18 cellular contexts compared by ENCODE assay signal in genomic region chr2:5493256-5493655, GRCh38.
DNase-seq lines count a peak whose midpoint lies in the region; ATAC-seq, FAIRE-seq and TF ChIP-seq lines count a peak whose summit lies in the region.
"Had no signal": no experiment of that assay in that cellular context is flagged by ENCODE, and none has a peak within 500 bp of the region (broad histone marks: within the 10 kb centered on the region; RNA-seq: fewer than 3 reads in every experiment).

No MANE protein-coding gene starts in this region.

- no peak overlapping the region for H3K14ac ChIP-seq in H1 (ENCODE audit: insufficient read length)

- no peak overlapping the region for H4K5ac ChIP-seq in H1 (ENCODE audit: insufficient read length, low read depth, low read length)

- DNase-seq in GM23338 (ENCODE audit: low spot score) (no peak), H1 (ENCODE audit: low read depth in 1 of 2, low spot score in 2 of 2) (no peak), NCI-H1694 (lab: John Stamatoyannopoulos, UW) (no peak), C1 segment of cervical spinal cord (lab: John Stamatoyannopoulos, UW) (no peak)
- DNase-seq in stimulated activated effector memory CD8-positive, alpha-beta T cell treated with anti-CD3 and anti-CD28 coated beads, Interleukin-12 subunit alpha, Interleukin-12 subunit beta, amount 100 ng/mL, for 72 hours (ENCODE audit: low spot score in 2 of 2): no peak
- DNase-seq in CD4-positive, alpha-beta T cell: no peak
- DNase-seq: Calu3; CD4-positive, alpha-beta memory T cell; COR-L47; DMS53; DMS79 treated with DMSO at 0.1 percent for 48 hours; GF-D8; GOT3; H7; HCEC 1CT had no signal

- intact Hi-C loops in CD4-positive, alpha-beta T cell (cut with DNase I, micrococcal nuclease): no loop called here

- H3K4me3 Mint-ChIP-seq in GM23338: no peak overlapping the region
- H3K4me3 Mint-ChIP-seq in stimulated activated effector memory CD8-positive, alpha-beta T cell treated with anti-CD3 and anti-CD28 coated beads, Interleukin-12 subunit alpha, Interleukin-12 subunit beta, amount 100 ng/mL, for 72 hours: no peak overlapping the region
- no peak overlapping the region for H3K4me3 Mint-ChIP-seq in CD4-positive, alpha-beta T cell
- H3K4me3 Mint-ChIP-seq: CD14-positive monocyte; CD4-positive, alpha-beta memory T cell had no signal

- H3K4me3 ChIP-seq in GM23338 (no peak overlapping the region), H1 (ENCODE audit: extremely low read depth in 1 of 4, insufficient read depth in 2 of 4, low read depth in 3 of 4, low read length in 4 of 4) (no peak overlapping the region)

- no peaks in the 10 kb centered on the region for H4K20me1 ChIP-seq in GM23338 (replicated peaks; ENCODE audit: insufficient read depth)
- H4K20me1 ChIP-seq in H1 (replicated peaks in 1 of 2; ENCODE audit: control insufficient read depth in 1 of 2, insufficient read depth in 2 of 2, low read length in 2 of 2): no peaks in the 10 kb centered on the region

- H3K27me3 ChIP-seq in GM23338 (ENCODE audit: insufficient read depth) (no peaks in the 10 kb centered on the region), H1 (replicated peaks in 1 of 4; ENCODE audit: control insufficient read depth in 3 of 4, extremely low read depth in 1 of 4, insufficient read depth in 3 of 4, low read length in 3 of 4) (no peaks in the 10 kb centered on the region)
- H3K27me3 ChIP-seq in CD4-positive, alpha-beta T cell (ENCODE audit: control insufficient read depth, insufficient read depth, low read length): no peaks in the 10 kb centered on the region

- H3K4me2 ChIP-seq in GM23338 (no peak overlapping the region), H1 (ENCODE audit: insufficient read depth in 1 of 2, low read depth in 2 of 2, low read length in 2 of 2) (no peak overlapping the region)

- H3K36me3 Mint-ChIP-seq in GM23338 (ENCODE audit: low read depth): peaks cover 3% of the 10 kb centered on the region
- no peaks in the 10 kb centered on the region for H3K36me3 Mint-ChIP-seq in stimulated activated effector memory CD8-positive, alpha-beta T cell treated with anti-CD3 and anti-CD28 coated beads, Interleukin-12 subunit alpha, Interleukin-12 subunit beta, amount 100 ng/mL, for 72 hours
- H3K36me3 Mint-ChIP-seq in CD4-positive, alpha-beta T cell (ENCODE audit: low read depth): no peaks in the 10 kb centered on the region
- H3K36me3 Mint-ChIP-seq: CD14-positive monocyte; CD4-positive, alpha-beta memory T cell had no signal

- H3K9ac ChIP-seq in H1 (replicated peaks in 1 of 4; ENCODE audit: extremely low read depth in 1 of 4, low read depth in 3 of 4, low read length in 3 of 4): no peak overlapping the region

- peaks cover 2% of the 10 kb centered on the region for H3K27me3 Mint-ChIP-seq in GM23338 (ENCODE audit: insufficient read depth, low read depth, poor library complexity)
- no peaks in the 10 kb centered on the region for H3K27me3 Mint-ChIP-seq in CD4-positive, alpha-beta T cell
- H3K27me3 Mint-ChIP-seq: CD4-positive, alpha-beta memory T cell had no signal

- H3K4me1 Mint-ChIP-seq in GM23338: peaks cover 12% of the 10 kb centered on the region
- no peaks in the 10 kb centered on the region for H3K4me1 Mint-ChIP-seq in stimulated activated effector memory CD8-positive, alpha-beta T cell treated with anti-CD3 and anti-CD28 coated beads, Interleukin-12 subunit alpha, Interleukin-12 subunit beta, amount 100 ng/mL, for 72 hours
- H3K4me1 Mint-ChIP-seq in CD4-positive, alpha-beta T cell (ENCODE audit: low read depth): no peaks in the 10 kb centered on the region
- H3K4me1 Mint-ChIP-seq: CD14-positive monocyte; CD4-positive, alpha-beta memory T cell had no signal

- H3K79me1 ChIP-seq in H1 (ENCODE audit: low read depth, low read length): no peaks in the 10 kb centered on the region

- no peak for FAIRE-seq in H1 (lab: Jason Lieb, UNC)
- FAIRE-seq: GM12891, GM18507 had no signal

- H2BK12ac ChIP-seq in H1 (ENCODE audit: low read depth, low read length): no peak overlapping the region

- POLR2A ChIA-PET in H1 (lab: Charles Lee; ENCODE audit: partially characterized antibody): interaction anchor here (1.8 kb wide), 1 partner anchor 200 kb away, joined by 4 read pairs; the partner anchor contains the start of gene SOX11
- POLR2A ChIA-PET in CD4-positive, alpha-beta T cell (lab: Charles Lee): no interaction called here

- H3K79me2 ChIP-seq in GM23338 (replicated peaks; ENCODE audit: insufficient read depth) (no peaks in the 10 kb centered on the region), H1 (ENCODE audit: control insufficient read depth in 1 of 2, insufficient read depth in 2 of 2, low read length in 2 of 2) (no peaks in the 10 kb centered on the region)

- H3K56ac ChIP-seq in H1 (replicated peaks; ENCODE audit: insufficient read length, low read depth, low read length): no peak overlapping the region

- TF ChIP-seq CTCF in GM23338 (conservative IDR thresholded peaks at IDR 0.05; ENCODE audit: low read depth in 2 of 2) (no peak), H1 (IDR thresholded peaks at IDR 0.05; ENCODE audit: control extremely low read depth in 1 of 3, insufficient read depth in 1 of 3, low read depth in 1 of 3, low read length in 3 of 3) (no peak)
- no peak for TF ChIP-seq CTCF in CD4-positive, alpha-beta T cell (IDR thresholded peaks at IDR 0.05)

- no peak overlapping the region for H4K8ac ChIP-seq in H1 (ENCODE audit: extremely low read depth, insufficient read depth, low read length)

- H3K27ac ChIP-seq in GM23338 (ENCODE audit: low read depth) (no peak overlapping the region), H1 (ENCODE audit: low read depth, low read length) (no peak overlapping the region)
- no peak overlapping the region for H3K27ac ChIP-seq in CD4-positive, alpha-beta T cell (ENCODE audit: low read depth, low read length)

- H3K4me1 ChIP-seq in GM23338 (ENCODE audit: insufficient read depth) (peaks cover 14% of the 10 kb centered on the region), H1 (replicated peaks in 1 of 4; ENCODE audit: control insufficient read depth in 3 of 4, insufficient read depth in 4 of 4, low read length in 3 of 4) (peaks cover 0 to 12% (median 6%) of the 10 kb centered on the region in 4 experiments; a peak in 6 of 7 replicates)

- no peak overlapping the region for H2BK15ac ChIP-seq in H1 (ENCODE audit: low read length)

- H3K4ac ChIP-seq in H1 (replicated peaks; ENCODE audit: insufficient read length, low read depth, low read length): no peak overlapping the region

- H2AFZ ChIP-seq in GM23338 (0 out of 2 replicates have a peak overlapping the region, but pooled peaks have one; percentile 14), H1 (ENCODE audit: low read length) (no peak overlapping the region)

- H2AK5ac ChIP-seq in H1 (ENCODE audit: low read depth, low read length): no peak overlapping the region

- TF ChIP-seq RAD21 in H1 (IDR thresholded peaks at IDR 0.05 in 1 of 2, conservative IDR thresholded peaks at IDR 0.05 in 1 of 2; ENCODE audit: low read depth in 2 of 2, low read length in 2 of 2): no peak

- no peaks in the 10 kb centered on the region for H3K9me3 ChIP-seq in H1 (ENCODE audit: insufficient read depth in 2 of 2, low read depth in 1 of 2, low read length in 1 of 2)
- no peaks in the 10 kb centered on the region for H3K9me3 ChIP-seq in CD4-positive, alpha-beta T cell (ENCODE audit: control insufficient read depth, low read length)

- no peak overlapping the region for H2BK20ac ChIP-seq in H1 (ENCODE audit: low read length)

- H3K18ac ChIP-seq in H1 (ENCODE audit: extremely low read depth, low read length): peak overlapping the region; percentile 48; the same call in 1 of the 2 replicates

- no peaks in the 10 kb centered on the region for H3K23me2 ChIP-seq in H1 (ENCODE audit: low read depth, low read length)

- TF ChIP-seq EP300 in H1 (IDR thresholded peaks at IDR 0.05; ENCODE audit: borderline replicate concordance in 1 of 2, low read depth in 2 of 2, low read length in 2 of 2): no peak

- no peak overlapping the region for H2BK5ac ChIP-seq in H1 (ENCODE audit: low read depth, low read length)

- CTCF ChIA-PET in H1 (lab: Charles Lee; ENCODE audit: partially characterized antibody): no interaction called here
- CTCF ChIA-PET in CD4-positive, alpha-beta T cell (lab: Charles Lee): no interaction called here

- 97% methylated on average over 17 of the region's 17 CpGs; no CpG with 5 or more reads in 1 of the 2 experiments for WGBS in H1 (ENCODE audit: extremely low coverage in 1 of 2, insufficient coverage in 1 of 2, insufficient read length in 1 of 2, insufficient replicate concordance in 2 of 2, low coverage in 1 of 2, low lambda C conversion rate in 2 of 2, missing lambda C conversion rate in 1 of 2), 2 experiments

- H3K27ac Mint-ChIP-seq in GM23338: no peak overlapping the region
- H3K27ac Mint-ChIP-seq in stimulated activated effector memory CD8-positive, alpha-beta T cell treated with anti-CD3 and anti-CD28 coated beads, Interleukin-12 subunit alpha, Interleukin-12 subunit beta, amount 100 ng/mL, for 72 hours: no peak overlapping the region
- H3K27ac Mint-ChIP-seq in CD4-positive, alpha-beta T cell: no peak overlapping the region
- H3K27ac Mint-ChIP-seq: CD14-positive monocyte; CD4-positive, alpha-beta memory T cell had no signal

- no peaks in the 10 kb centered on the region for H3K9me2 ChIP-seq in GM23338 (ENCODE audit: insufficient read depth)

- no peaks in the 10 kb centered on the region for H3F3A ChIP-seq in GM23338 (replicated peaks; ENCODE audit: low read depth)

- no peak overlapping the region for H2BK120ac ChIP-seq in H1 (replicated peaks; ENCODE audit: low read depth, low read length)

- H3K36me3 ChIP-seq in GM23338 (ENCODE audit: insufficient read depth) (no peaks in the 10 kb centered on the region), H1 (ENCODE audit: control insufficient read depth in 2 of 4, insufficient read depth in 4 of 4, low read length in 3 of 4) (no peaks in the 10 kb centered on the region)

- no peak overlapping the region for H3K23ac ChIP-seq in H1 (ENCODE audit: insufficient read length)

- TF ChIP-seq POLR2A in H1 (IDR thresholded peaks at IDR 0.05; ENCODE audit: control extremely low read depth in 1 of 2, low read depth in 2 of 2, low read length in 2 of 2): no peak

- ATAC-seq in GM23338: no peak
- peak; percentile 13 for ATAC-seq in stimulated activated effector memory CD8-positive, alpha-beta T cell treated with anti-CD3 and anti-CD28 coated beads, Interleukin-12 subunit alpha, Interleukin-12 subunit beta, amount 100 ng/mL, for 72 hours
- ATAC-seq in CD4-positive, alpha-beta T cell (ENCODE audit: poor library complexity): no peak

- H3K9me3 Mint-ChIP-seq in GM23338: peaks cover 77% of the 10 kb centered on the region
- peaks cover 8% of the 10 kb centered on the region for H3K9me3 Mint-ChIP-seq in stimulated activated effector memory CD8-positive, alpha-beta T cell treated with anti-CD3 and anti-CD28 coated beads, Interleukin-12 subunit alpha, Interleukin-12 subunit beta, amount 100 ng/mL, for 72 hours
- H3K9me3 Mint-ChIP-seq in CD4-positive, alpha-beta T cell: peaks cover 2% of the 10 kb centered on the region

- H4K91ac ChIP-seq in H1 (replicated peaks; ENCODE audit: insufficient read length, low read length): peak overlapping the region; percentile 46
